19 cellular contexts compared by ENCODE assay signal in the genomic region with DNA sequence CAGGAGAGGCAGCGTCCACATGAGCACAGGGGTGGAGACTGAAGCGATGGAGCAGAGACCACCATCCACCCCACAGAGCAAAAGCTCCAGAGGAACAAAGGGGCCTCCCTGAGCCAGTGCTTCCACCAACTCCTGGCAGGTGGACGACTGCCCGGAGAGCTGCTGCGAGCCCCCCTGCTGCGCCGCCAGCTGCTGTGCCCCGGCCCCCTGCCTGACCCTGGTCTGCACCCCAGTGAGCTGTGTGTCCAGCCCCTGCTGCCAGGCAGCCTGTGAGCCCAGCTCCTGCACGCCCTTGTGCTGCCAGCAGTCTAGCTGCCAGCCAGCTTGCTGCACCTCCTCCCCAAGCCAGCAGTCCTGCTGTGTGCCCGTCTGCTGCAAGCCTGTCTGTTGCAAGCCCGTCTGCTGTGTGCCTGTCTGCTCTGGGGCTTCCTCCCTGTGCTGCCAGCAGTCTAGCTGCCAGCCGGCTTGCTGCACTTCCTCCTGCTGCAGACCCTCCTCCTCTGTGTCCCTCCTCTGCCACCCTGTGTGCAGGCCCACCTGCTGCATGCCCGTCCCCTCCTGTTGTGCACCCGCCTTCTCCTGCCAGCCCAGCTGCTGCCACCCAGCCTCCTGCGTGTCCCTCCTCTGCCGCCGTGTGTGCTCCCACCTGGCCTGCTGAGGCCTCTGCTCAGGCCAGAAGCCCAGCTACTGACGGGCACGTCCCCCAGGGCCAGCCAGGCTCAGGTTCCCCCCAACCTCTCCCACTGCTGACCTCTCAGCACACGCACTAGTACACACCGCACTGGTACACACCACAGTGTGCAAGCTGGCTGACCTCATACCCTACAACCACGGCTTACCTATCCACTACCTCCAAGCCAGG. TPM values are rescaled to one million over a fixed set of nuclear protein-coding genes. Genes with fewer than 3 reads are reported as not detected.
A peak's percentile ranks its signal among the peaks of the same experiment; 100 is the strongest.
DNase-seq lines count a peak whose midpoint lies in the region; ATAC-seq, FAIRE-seq and TF ChIP-seq lines count a peak whose summit lies in the region.
"Had no signal": no experiment of that assay in that cellular context is flagged by ENCODE, and none has a peak within 500 bp of the region (broad histone marks: within the 10 kb centered on the region; RNA-seq: fewer than 3 reads in every experiment).

No MANE protein-coding gene starts in this region.

- H2AFZ ChIP-seq in H1 (ENCODE audit: low read length), result no peak overlapping the region

- peak overlapping the region; percentile 79 for H3K56ac ChIP-seq in H1 (replicated peaks; ENCODE audit: insufficient read length, low read depth, low read length)

- H3K9me3 Mint-ChIP-seq in activated CD8-positive, alpha-beta T cell treated with anti-CD3 and anti-CD28 coated beads, Interleukin-2, amount 10 ng/mL, durations not matched to agents 7 days and 5 days (ENCODE audit: insufficient read depth), result peaks cover 11% of the 10 kb centered on the region
- H3K9me3 Mint-ChIP-seq in activated CD8-positive, alpha-beta T cell treated with anti-CD3 and anti-CD28 coated beads for 36 hours, result peaks cover 9% of the 10 kb centered on the region
- H3K9me3 Mint-ChIP-seq: stimulated activated naive CD8-positive, alpha-beta T cell treated with anti-CD3 and anti-CD28 coated beads, Interleukin-15, Interleukin-2, amounts not matched to agents 100 ng/mL and 50 ng/mL, for 24 hours had no signal

- H3K4me3 Mint-ChIP-seq in activated CD8-positive, alpha-beta T cell treated with anti-CD3 and anti-CD28 coated beads, Interleukin-2, amount 10 ng/mL, durations not matched to agents 7 days and 5 days, result no peak overlapping the region
- H3K4me3 Mint-ChIP-seq in activated CD8-positive, alpha-beta T cell treated with anti-CD3 and anti-CD28 coated beads for 36 hours, result no peak overlapping the region
- H3K4me3 Mint-ChIP-seq: CD4-positive, CD25-positive, alpha-beta regulatory T cell; naive thymus-derived CD8-positive, alpha-beta T cell; stimulated activated naive CD8-positive, alpha-beta T cell treated with anti-CD3 and anti-CD28 coated beads, Interleukin-15, Interleukin-2, amounts not matched to agents 100 ng/mL and 50 ng/mL, for 24 hours had no signal

- peak overlapping the region; percentile 99 for H2BK15ac ChIP-seq in H1 (ENCODE audit: low read length)

- H3K9ac ChIP-seq in H1 (replicated peaks in 1 of 4; ENCODE audit: extremely low read depth in 1 of 4, low read depth in 3 of 4, low read length in 3 of 4), result no peak overlapping the region; a peak in 1 of 7 replicates

- peak overlapping the region; percentile 84 for H4K5ac ChIP-seq in H1 (ENCODE audit: insufficient read length, low read depth, low read length)

- ATAC-seq in activated CD8-positive, alpha-beta T cell treated with anti-CD3 and anti-CD28 coated beads, Interleukin-2, amount 10 ng/mL, durations not matched to agents 7 days and 5 days, result no peak
- ATAC-seq in activated CD8-positive, alpha-beta T cell treated with anti-CD3 and anti-CD28 coated beads for 36 hours, result no peak
- ATAC-seq in upper lobe of right lung (peak; percentile 5), HG03457 (IDR thresholded peaks at IDR 0.05; ENCODE audit: unreplicated experiment) (no peak), GM21526 (IDR thresholded peaks at IDR 0.05; ENCODE audit: low FRiP score, unreplicated experiment) (no peak)
- ATAC-seq: naive thymus-derived CD8-positive, alpha-beta T cell had no signal

- peak overlapping the region; percentile 99 for H4K91ac ChIP-seq in H1 (replicated peaks; ENCODE audit: insufficient read length, low read length)

- H3K27me3 ChIP-seq in H1 (replicated peaks in 1 of 4; ENCODE audit: control insufficient read depth in 3 of 4, extremely low read depth in 1 of 4, insufficient read depth in 3 of 4, low read length in 3 of 4) (peaks cover 0 to 12% (median 10%) of the 10 kb centered on the region in 4 experiments; a peak in 5 of 7 replicates), upper lobe of right lung (peaks cover 72% of the 10 kb centered on the region)

- H3K4ac ChIP-seq in H1 (replicated peaks; ENCODE audit: insufficient read length, low read depth, low read length), result peak overlapping the region; percentile 99

- peak overlapping the region; percentile 56 for H3K14ac ChIP-seq in H1 (ENCODE audit: insufficient read length)

- peaks cover 65% of the 10 kb centered on the region for H3K27me3 Mint-ChIP-seq in activated CD8-positive, alpha-beta T cell treated with anti-CD3 and anti-CD28 coated beads, Interleukin-2, amount 10 ng/mL, durations not matched to agents 7 days and 5 days (ENCODE audit: low read depth)
- H3K27me3 Mint-ChIP-seq in activated CD8-positive, alpha-beta T cell treated with anti-CD3 and anti-CD28 coated beads for 36 hours, result peaks cover 69% of the 10 kb centered on the region

- H2BK5ac ChIP-seq in H1 (ENCODE audit: low read depth, low read length), result peak overlapping the region; percentile 90

- H3K9me3 ChIP-seq in H1 (ENCODE audit: insufficient read depth in 2 of 2, low read depth in 1 of 2, low read length in 1 of 2) (no peaks in the 10 kb centered on the region), upper lobe of right lung (no peaks in the 10 kb centered on the region)
- H3K9me3 ChIP-seq: HAP-1, uterus had no signal

- H2BK20ac ChIP-seq in H1 (ENCODE audit: low read length), result peak overlapping the region; percentile 98; the same call in 1 of the 2 replicates

- peaks cover 0 to 4% of the 10 kb centered on the region in 2 experiments for H4K20me1 ChIP-seq in H1 (replicated peaks in 1 of 2; ENCODE audit: control insufficient read depth in 1 of 2, insufficient read depth in 2 of 2, low read length in 2 of 2)

- H4K8ac ChIP-seq in H1 (ENCODE audit: extremely low read depth, insufficient read depth, low read length), result peak overlapping the region; percentile 45

- TF ChIP-seq POLR2A in H1 (IDR thresholded peaks at IDR 0.05; ENCODE audit: control extremely low read depth in 1 of 2, low read depth in 2 of 2, low read length in 2 of 2), result no peak

- no peaks in the 10 kb centered on the region for H3K79me2 ChIP-seq in H1 (ENCODE audit: control insufficient read depth in 1 of 2, insufficient read depth in 2 of 2, low read length in 2 of 2)

- peak overlapping the region; percentile 87 for H2BK120ac ChIP-seq in H1 (replicated peaks; ENCODE audit: low read depth, low read length)

- no peak overlapping the region for H3K27ac Mint-ChIP-seq in activated CD8-positive, alpha-beta T cell treated with anti-CD3 and anti-CD28 coated beads, Interleukin-2, amount 10 ng/mL, durations not matched to agents 7 days and 5 days
- no peak overlapping the region for H3K27ac Mint-ChIP-seq in activated CD8-positive, alpha-beta T cell treated with anti-CD3 and anti-CD28 coated beads for 36 hours
- H3K27ac Mint-ChIP-seq: CD4-positive, CD25-positive, alpha-beta regulatory T cell; stimulated activated naive CD8-positive, alpha-beta T cell treated with anti-CD3 and anti-CD28 coated beads, Interleukin-15, Interleukin-2, amounts not matched to agents 100 ng/mL and 50 ng/mL, for 24 hours had no signal

- no peak for FAIRE-seq in H1 (lab: Jason Lieb, UNC)
- FAIRE-seq: GM18507 had no signal

- peaks cover 13% of the 10 kb centered on the region for H3K36me3 Mint-ChIP-seq in activated CD8-positive, alpha-beta T cell treated with anti-CD3 and anti-CD28 coated beads, Interleukin-2, amount 10 ng/mL, durations not matched to agents 7 days and 5 days (ENCODE audit: low read depth)
- H3K36me3 Mint-ChIP-seq in activated CD8-positive, alpha-beta T cell treated with anti-CD3 and anti-CD28 coated beads for 36 hours (ENCODE audit: low read depth), result peaks cover 9% of the 10 kb centered on the region

- H3K23ac ChIP-seq in H1 (ENCODE audit: insufficient read length), result no peak overlapping the region

- peak overlapping the region in 1 of 2 experiments; percentile 77; a peak in 2 of 4 replicates for H3K4me2 ChIP-seq in H1 (ENCODE audit: insufficient read depth in 1 of 2, low read depth in 2 of 2, low read length in 2 of 2)

- peak; percentile 9 for DNase-seq in activated CD8-positive, alpha-beta T cell treated with anti-CD3 and anti-CD28 coated beads, Interleukin-2, amount 10 ng/mL, durations not matched to agents 7 days and 5 days
- DNase-seq in activated CD8-positive, alpha-beta T cell treated with anti-CD3 and anti-CD28 coated beads for 36 hours, result no peak
- peak; percentile 18 for DNase-seq in NCI-H2171 (lab: John Stamatoyannopoulos, UW)
- no peak for DNase-seq in H1 (ENCODE audit: low read depth in 1 of 2, low spot score in 2 of 2)
- no peak for DNase-seq in upper lobe of right lung
- no peak for DNase-seq in NCI-H1048 (lab: John Stamatoyannopoulos, UW)
- DNase-seq: CD4-positive, CD25-positive, alpha-beta regulatory T cell; DND-41; effector CD4-positive, alpha-beta T cell; naive thymus-derived CD8-positive, alpha-beta T cell; NCI-H1436 had no signal

- H3K4me1 ChIP-seq in H1 (replicated peaks in 1 of 4; ENCODE audit: control insufficient read depth in 3 of 4, insufficient read depth in 4 of 4, low read length in 3 of 4) (peaks cover 3 to 59% (median 48%) of the 10 kb centered on the region in 4 experiments), upper lobe of right lung (no peaks in the 10 kb centered on the region)
- H3K4me1 ChIP-seq: breast epithelium, HAP-1, uterus had no signal

- peak overlapping the region; percentile 96 for H2AK5ac ChIP-seq in H1 (ENCODE audit: low read depth, low read length)

- no peaks in the 10 kb centered on the region for H3K36me3 ChIP-seq in H1 (ENCODE audit: control insufficient read depth in 2 of 4, insufficient read depth in 4 of 4, low read length in 3 of 4)
- no peaks in the 10 kb centered on the region for H3K36me3 ChIP-seq in upper lobe of right lung
- H3K36me3 ChIP-seq: breast epithelium, HAP-1, uterus had no signal

- TF ChIP-seq CTCF in activated CD8-positive, alpha-beta T cell treated with anti-CD3 and anti-CD28 coated beads for 36 hours (IDR thresholded peaks at IDR 0.05), result no peak
- TF ChIP-seq CTCF in H1 (IDR thresholded peaks at IDR 0.05; ENCODE audit: control extremely low read depth in 1 of 3, insufficient read depth in 1 of 3, low read depth in 1 of 3, low read length in 3 of 3), result no peak
- no peak for TF ChIP-seq CTCF in upper lobe of right lung (IDR thresholded peaks at IDR 0.05)

- WGBS in H1 (ENCODE audit: extremely low coverage in 1 of 2, insufficient coverage in 1 of 2, insufficient read length in 1 of 2, insufficient replicate concordance in 2 of 2, low coverage in 1 of 2, low lambda C conversion rate in 2 of 2, missing lambda C conversion rate in 1 of 2), 2 experiments, result 79% methylated on average over 19 of the region's 22 CpGs; no CpG with 5 or more reads in 1 of the 2 experiments

- peaks cover 3% of the 10 kb centered on the region; the same call in 1 of the 2 replicates for H3K79me1 ChIP-seq in H1 (ENCODE audit: low read depth, low read length)

- no peak for TF ChIP-seq RAD21 in H1 (IDR thresholded peaks at IDR 0.05 in 1 of 2, conservative IDR thresholded peaks at IDR 0.05 in 1 of 2; ENCODE audit: low read depth in 2 of 2, low read length in 2 of 2)

- H3K27ac ChIP-seq in H1 (ENCODE audit: low read depth, low read length) (no peak overlapping the region), upper lobe of right lung (no peak overlapping the region)
- H3K27ac ChIP-seq: breast epithelium, uterus had no signal

- peaks cover 15% of the 10 kb centered on the region for H3K23me2 ChIP-seq in H1 (ENCODE audit: low read depth, low read length)

- POLR2A ChIA-PET in activated CD8-positive, alpha-beta T cell treated with anti-CD3 and anti-CD28 coated beads, Interleukin-2, amount 10 ng/mL, durations not matched to agents 7 days and 5 days (lab: Charles Lee), result no interaction called here
- POLR2A ChIA-PET in activated CD8-positive, alpha-beta T cell treated with anti-CD3 and anti-CD28 coated beads for 36 hours (lab: Charles Lee), result no interaction called here
- POLR2A ChIA-PET in H1 (lab: Charles Lee; ENCODE audit: partially characterized antibody), result interaction anchor here (1.1 to 2.8 kb wide), 3 partner anchors 38 to 99 kb away, joined by 3 to 7 read pairs (median 4); a partner anchor contains a TSS

- H2BK12ac ChIP-seq in H1 (ENCODE audit: low read depth, low read length), result peak overlapping the region; percentile 95

- H3K4me3 ChIP-seq in H1 (ENCODE audit: extremely low read depth in 1 of 4, insufficient read depth in 2 of 4, low read depth in 3 of 4, low read length in 4 of 4), result no peak overlapping the region
- H3K4me3 ChIP-seq in upper lobe of right lung, result no peak overlapping the region
- H3K4me3 ChIP-seq: breast epithelium, HAP-1, uterus had no signal

- TF ChIP-seq EP300 in H1 (IDR thresholded peaks at IDR 0.05; ENCODE audit: borderline replicate concordance in 1 of 2, low read depth in 2 of 2, low read length in 2 of 2), result no peak

- H3K4me1 Mint-ChIP-seq in activated CD8-positive, alpha-beta T cell treated with anti-CD3 and anti-CD28 coated beads, Interleukin-2, amount 10 ng/mL, durations not matched to agents 7 days and 5 days (ENCODE audit: low read depth), result no peaks in the 10 kb centered on the region
- H3K4me1 Mint-ChIP-seq in activated CD8-positive, alpha-beta T cell treated with anti-CD3 and anti-CD28 coated beads for 36 hours (ENCODE audit: low read depth), result peaks cover 5% of the 10 kb centered on the region

- intact Hi-C loops in activated CD8-positive, alpha-beta T cell treated with anti-CD3 and anti-CD28 coated beads for 36 hours (cut with micrococcal nuclease), result no loop called here
- intact Hi-C loops in upper lobe of right lung (cut with DNase I), result no loop called here

- CTCF ChIA-PET in activated CD8-positive, alpha-beta T cell treated with anti-CD3 and anti-CD28 coated beads, Interleukin-2, amount 10 ng/mL, durations not matched to agents 7 days and 5 days (lab: Charles Lee), result no interaction called here
- CTCF ChIA-PET in activated CD8-positive, alpha-beta T cell treated with anti-CD3 and anti-CD28 coated beads for 36 hours (lab: Charles Lee), result no interaction called here
- CTCF ChIA-PET in H1 (lab: Charles Lee; ENCODE audit: partially characterized antibody), result interaction anchor here (1.3 to 3.6 kb wide), 6 partner anchors 8 to 192 kb away, joined by 3 to 14 read pairs (median 6); a partner anchor contains a TSS

- H3K18ac ChIP-seq in H1 (ENCODE audit: extremely low read depth, low read length), result peak overlapping the region; percentile 89

RNA-seq across cellular contexts. Expression of a gene that starts 5.4 kb away (rescaled TPM):
- not detected for total RNA-seq in activated CD8-positive, alpha-beta T cell treated with anti-CD3 and anti-CD28 coated beads, Interleukin-2, amount 10 ng/mL, durations not matched to agents 7 days and 5 days
- total RNA-seq in activated CD8-positive, alpha-beta T cell treated with anti-CD3 and anti-CD28 coated beads for 36 hours, result not detected
- total RNA-seq in H1 (2021; fragmentation: NEBNext Ultra II Directional; extraction: Animal tissue kit (Norgen Biotek cat#: 25700)), result not detected in 2 replicates
- polyA plus RNA-seq in H1 (2011; rRNA removed), result not detected in 2 replicates
- not detected for polyA plus RNA-seq in H1 (2011; cell fraction: cytosol; rRNA removed)
- polyA plus RNA-seq in H1 (2011; cell fraction: nucleus; rRNA removed), result not detected
- polyA plus RNA-seq in H1 (2012, experiment 1 of 2), result 0.20 to 0.44 TPM in 2 of 4 replicates, not detected in the others
- polyA plus RNA-seq in H1 (2012, experiment 2 of 2), result not detected
- not detected for polyA plus RNA-seq in H1 (2013, experiment 1 of 2)
- polyA plus RNA-seq in H1 (2013, experiment 2 of 2), result not detected
- not detected in 2 replicates for polyA minus RNA-seq in H1 (2011; rRNA and poly(A)+ RNA removed)
- not detected for polyA minus RNA-seq in H1 (2011; cell fraction: cytosol; rRNA and poly(A)+ RNA removed)
- polyA minus RNA-seq in H1 (2011; cell fraction: nucleus; rRNA and poly(A)+ RNA removed), result not detected
- not detected for total RNA-seq in upper lobe of right lung
- total RNA-seq: breast epithelium; CD4-positive, CD25-positive, alpha-beta regulatory T cell; lung microvascular endothelial cell; naive thymus-derived CD8-positive, alpha-beta T cell; uterus had no signal
- polyA plus RNA-seq: CD4-positive, CD25-positive, alpha-beta regulatory T cell; naive thymus-derived CD8-positive, alpha-beta T cell had no signal

RNA-seq across cellular contexts. Expression of a gene that starts 9.0 kb away (rescaled TPM):
- total RNA-seq in activated CD8-positive, alpha-beta T cell treated with anti-CD3 and anti-CD28 coated beads, Interleukin-2, amount 10 ng/mL, durations not matched to agents 7 days and 5 days, result not detected
- not detected for total RNA-seq in activated CD8-positive, alpha-beta T cell treated with anti-CD3 and anti-CD28 coated beads for 36 hours
- total RNA-seq in H1 (2021; fragmentation: NEBNext Ultra II Directional; extraction: Animal tissue kit (Norgen Biotek cat#: 25700)), result 0.58 and 1.1 TPM in 2 replicates
- polyA plus RNA-seq in H1 (2011; rRNA removed), result 0.89 and 1.5 TPM in 2 replicates
- polyA plus RNA-seq in H1 (2011; cell fraction: cytosol; rRNA removed), result 1.3 TPM
- polyA plus RNA-seq in H1 (2011; cell fraction: nucleus; rRNA removed), result 5.0 TPM
- polyA plus RNA-seq in H1 (2012, experiment 1 of 2), result 1.3 to 2.9 TPM (median 2.1 TPM) in 4 replicates
- 0.75 TPM for polyA plus RNA-seq in H1 (2012, experiment 2 of 2)
- 0.14 TPM for polyA plus RNA-seq in H1 (2013, experiment 1 of 2)
- polyA plus RNA-seq in H1 (2013, experiment 2 of 2), result 0.11 TPM
- polyA minus RNA-seq in H1 (2011; rRNA and poly(A)+ RNA removed), result 1.4 and 2.0 TPM in 2 replicates
- 1.2 TPM for polyA minus RNA-seq in H1 (2011; cell fraction: cytosol; rRNA and poly(A)+ RNA removed)
- polyA minus RNA-seq in H1 (2011; cell fraction: nucleus; rRNA and poly(A)+ RNA removed), result 3.9 TPM
- total RNA-seq in upper lobe of right lung, result 0.23 TPM
- total RNA-seq: CD4-positive, CD25-positive, alpha-beta regulatory T cell; naive thymus-derived CD8-positive, alpha-beta T cell had no signal

RNA-seq across cellular contexts. Expression of a gene that starts 20.4 kb away (rescaled TPM):
- total RNA-seq in activated CD8-positive, alpha-beta T cell treated with anti-CD3 and anti-CD28 coated beads, Interleukin-2, amount 10 ng/mL, durations not matched to agents 7 days and 5 days, result not detected
- not detected for total RNA-seq in activated CD8-positive, alpha-beta T cell treated with anti-CD3 and anti-CD28 coated beads for 36 hours
- 0.73 TPM in 1 of 2 replicates, not detected in the other for total RNA-seq in H1 (2021; fragmentation: NEBNext Ultra II Directional; extraction: Animal tissue kit (Norgen Biotek cat#: 25700))
- 0.17 and 0.50 TPM in 2 replicates for polyA plus RNA-seq in H1 (2011; rRNA removed)
- polyA plus RNA-seq in H1 (2011; cell fraction: cytosol; rRNA removed), result not detected
- 0.76 TPM for polyA plus RNA-seq in H1 (2011; cell fraction: nucleus; rRNA removed)
- polyA plus RNA-seq in H1 (2012, experiment 1 of 2), result 0.49 TPM in 1 of 4 replicates, not detected in the others
- polyA plus RNA-seq in H1 (2012, experiment 2 of 2), result not detected
- 0.14 TPM for polyA plus RNA-seq in H1 (2013, experiment 1 of 2)
- polyA plus RNA-seq in H1 (2013, experiment 2 of 2), result not detected
- 2.6 and 2.8 TPM in 2 replicates for polyA minus RNA-seq in H1 (2011; rRNA and poly(A)+ RNA removed)
- not detected for polyA minus RNA-seq in H1 (2011; cell fraction: cytosol; rRNA and poly(A)+ RNA removed)
- polyA minus RNA-seq in H1 (2011; cell fraction: nucleus; rRNA and poly(A)+ RNA removed), result 5.4 TPM
- not detected for total RNA-seq in upper lobe of right lung
- total RNA-seq: breast epithelium; CD4-positive, CD25-positive, alpha-beta regulatory T cell; lung microvascular endothelial cell; naive thymus-derived CD8-positive, alpha-beta T cell had no signal
- polyA plus RNA-seq: CD4-positive, CD25-positive, alpha-beta regulatory T cell; naive thymus-derived CD8-positive, alpha-beta T cell had no signal

RNA-seq across cellular contexts. Expression of a gene that starts 35.6 kb away (rescaled TPM):
- total RNA-seq in activated CD8-positive, alpha-beta T cell treated with anti-CD3 and anti-CD28 coated beads, Interleukin-2, amount 10 ng/mL, durations not matched to agents 7 days and 5 days, result not detected
- not detected for total RNA-seq in activated CD8-positive, alpha-beta T cell treated with anti-CD3 and anti-CD28 coated beads for 36 hours
- not detected in 2 replicates for total RNA-seq in H1 (2021; fragmentation: NEBNext Ultra II Directional; extraction: Animal tissue kit (Norgen Biotek cat#: 25700))
- polyA plus RNA-seq in H1 (2011; rRNA removed), result 0.46 and 0.50 TPM in 2 replicates
- polyA plus RNA-seq in H1 (2011; cell fraction: cytosol; rRNA removed), result 0.13 TPM
- polyA plus RNA-seq in H1 (2011; cell fraction: nucleus; rRNA removed), result 1.3 TPM
- polyA plus RNA-seq in H1 (2012, experiment 1 of 2), result not detected in 4 replicates
- not detected for polyA plus RNA-seq in H1 (2012, experiment 2 of 2)
- polyA plus RNA-seq in H1 (2013, experiment 1 of 2), result not detected
- polyA plus RNA-seq in H1 (2013, experiment 2 of 2), result not detected
- polyA minus RNA-seq in H1 (2011; rRNA and poly(A)+ RNA removed), result 2.9 and 4.0 TPM in 2 replicates
- polyA minus RNA-seq in H1 (2011; cell fraction: cytosol; rRNA and poly(A)+ RNA removed), result 1.7 TPM
- 14.5 TPM for polyA minus RNA-seq in H1 (2011; cell fraction: nucleus; rRNA and poly(A)+ RNA removed)
- total RNA-seq in upper lobe of right lung, result not detected
- total RNA-seq: breast epithelium; CD4-positive, CD25-positive, alpha-beta regulatory T cell; lung microvascular endothelial cell; naive thymus-derived CD8-positive, alpha-beta T cell; uterus had no signal
- polyA plus RNA-seq: CD4-positive, CD25-positive, alpha-beta regulatory T cell; naive thymus-derived CD8-positive, alpha-beta T cell had no signal

RNA-seq across cellular contexts. Expression of a gene that starts 44.6 kb away (rescaled TPM):
- not detected for total RNA-seq in activated CD8-positive, alpha-beta T cell treated with anti-CD3 and anti-CD28 coated beads, Interleukin-2, amount 10 ng/mL, durations not matched to agents 7 days and 5 days
- not detected for total RNA-seq in activated CD8-positive, alpha-beta T cell treated with anti-CD3 and anti-CD28 coated beads for 36 hours
- total RNA-seq in H1 (2021; fragmentation: NEBNext Ultra II Directional; extraction: Animal tissue kit (Norgen Biotek cat#: 25700)), result not detected in 2 replicates
- not detected in 2 replicates for polyA plus RNA-seq in H1 (2011; rRNA removed)
- not detected for polyA plus RNA-seq in H1 (2011; cell fraction: cytosol; rRNA removed)
- polyA plus RNA-seq in H1 (2011; cell fraction: nucleus; rRNA removed), result not detected
- not detected in 4 replicates for polyA plus RNA-seq in H1 (2012, experiment 1 of 2)
- polyA plus RNA-seq in H1 (2012, experiment 2 of 2), result not detected
- polyA plus RNA-seq in H1 (2013, experiment 1 of 2), result not detected
- polyA plus RNA-seq in H1 (2013, experiment 2 of 2), result not detected
- not detected in 2 replicates for polyA minus RNA-seq in H1 (2011; rRNA and poly(A)+ RNA removed)
- polyA minus RNA-seq in H1 (2011; cell fraction: cytosol; rRNA and poly(A)+ RNA removed), result not detected
- polyA minus RNA-seq in H1 (2011; cell fraction: nucleus; rRNA and poly(A)+ RNA removed), result not detected
- total RNA-seq in upper lobe of right lung, result not detected
- total RNA-seq: breast epithelium; CD4-positive, CD25-positive, alpha-beta regulatory T cell; lung microvascular endothelial cell; naive thymus-derived CD8-positive, alpha-beta T cell; uterus had no signal
- polyA plus RNA-seq: CD4-positive, CD25-positive, alpha-beta regulatory T cell; naive thymus-derived CD8-positive, alpha-beta T cell had no signal

Comparison
In these comparisons a context has a peak if more than half of its experiments do, and no peak if none do; other contexts are left out.
1. DNase-seq: peak in activated CD8-positive, alpha-beta T cell treated with anti-CD3 and anti-CD28 coated beads, Interleukin-2, amount 10 ng/mL, durations not matched to agents 7 days and 5 days (single experiment) and NCI-H2171 (single experiment); none in activated CD8-positive, alpha-beta T cell treated with anti-CD3 and anti-CD28 coated beads for 36 hours (single experiment), H1 (0 of 2), upper lobe of right lung (single experiment) and NCI-H1048 (single experiment).